Comparison of ENCODE assay signal across 17 cellular contexts in genomic region chr2:181072486-181072885, GRCh38.
DNase-seq lines count a peak whose midpoint lies in the region; TF ChIP-seq lines count a peak whose summit lies in the region.
"Had no signal": no experiment of that assay in that cellular context is flagged by ENCODE, and none has a peak within 500 bp of the region (broad histone marks: within the 10 kb centered on the region; RNA-seq: fewer than 3 reads in every experiment).

No MANE protein-coding gene starts in this region.

- H3K27ac ChIP-seq in breast epithelium: no peak overlapping the region
- no peak overlapping the region for H3K27ac ChIP-seq in fibroblast of lung (ENCODE audit: insufficient read depth, low read length)

- no peak for TF ChIP-seq POLR2A in breast epithelium (IDR thresholded peaks at IDR 0.05)

- no peak overlapping the region for H3K27ac Mint-ChIP-seq in MCF 10A (ENCODE audit: low read depth, unreplicated experiment)
- H3K27ac Mint-ChIP-seq: activated T-helper 1 cell treated with anti-CD3 and anti-CD28 coated beads, Interleukin-12 subunit alpha, Interleukin-12 subunit beta, Interleukin-2, Interleukin-4 antibody, amounts not matched to agents 30 ng/mL and 10 ng/mL and 1 ng/mL, durations not matched to agents 14 hours and 24 hours and 36 hours; progenitor cell of endocrine pancreas; T-helper 2 cell treated with Interferon-gamma antibody and Interleukin-4, amounts not matched to agents 5 μg/mL and 100 μg/mL, for 36 hours had no signal

- POLR2A ChIA-PET in MCF 10A (lab: Yijun Ruan, JAX): no interaction called here

- no peaks in the 10 kb centered on the region for H3K4me1 ChIP-seq in breast epithelium
- peaks cover 8% of the 10 kb centered on the region for H3K4me1 ChIP-seq in fibroblast of lung (ENCODE audit: control insufficient read depth, extremely low read depth, insufficient read depth, low read length)

- H3K27me3 Mint-ChIP-seq in MCF 10A (ENCODE audit: insufficient read depth, unreplicated experiment): no peaks in the 10 kb centered on the region
- H3K27me3 Mint-ChIP-seq: progenitor cell of endocrine pancreas had no signal

- DNase-seq in MCF 10A (ENCODE audit: unreplicated experiment) (peak; percentile 22), breast epithelium (ENCODE audit: low spot score in 2 of 2) (no peak), NOMO-1 treated with dmso at 0.1 percent for 144 hours (lab: John Stamatoyannopoulos, UW; ENCODE audit: unreplicated experiment) (peak; percentile 13), fibroblast of lung (ENCODE audit: low read depth in 2 of 2) (peak; percentile 24 to 43), putamen (ENCODE audit: low spot score) (no peak), NCI-H1930 (lab: John Stamatoyannopoulos, UW) (no peak), ACHN (no peak), GM10266 (ENCODE audit: extremely low spot score) (no peak)
- DNase-seq: activated CD4-positive, alpha-beta T cell treated with anti-CD3 and anti-CD28 coated beads, Interleukin-2, amount 50 U/mL, for 1 hour; kidney glomerular epithelial cell; NCI-H1436 treated with DMSO at 0.1 percent for 48 hours; NCI-H526; stimulated activated CD4-positive, alpha-beta T cell treated with anti-CD3 and anti-CD28 coated beads, Interleukin-15, amount 100 ng/mL, for 24 hours; substantia nigra had no signal

- CTCF ChIA-PET in MCF 10A (lab: Yijun Ruan, JAX): no interaction called here

- no peaks in the 10 kb centered on the region for H4K20me1 ChIP-seq in fibroblast of lung (ENCODE audit: control insufficient read depth, extremely low read depth, insufficient read depth, low read length)

- no peak overlapping the region for H3K4me3 ChIP-seq in breast epithelium
- H3K4me3 ChIP-seq in fibroblast of lung (replicated peaks in 1 of 4; ENCODE audit: control extremely low read depth in 1 of 4, insufficient read depth in 1 of 4, low read depth in 3 of 4, low read length in 4 of 4): no peak overlapping the region

- H3K36me3 ChIP-seq in breast epithelium (no peaks in the 10 kb centered on the region), fibroblast of lung (ENCODE audit: control insufficient read depth, insufficient read depth, low read length) (no peaks in the 10 kb centered on the region)

- H3K9ac ChIP-seq in fibroblast of lung (ENCODE audit: insufficient read depth, low read length): no peak overlapping the region

- no peaks in the 10 kb centered on the region for H3K9me3 ChIP-seq in breast epithelium
- no peaks in the 10 kb centered on the region for H3K9me3 ChIP-seq in fibroblast of lung (ENCODE audit: control insufficient read depth, insufficient read depth, low read depth, low read length)

- H3K4me1 Mint-ChIP-seq in MCF 10A (ENCODE audit: insufficient read depth, unreplicated experiment): peaks cover 25% of the 10 kb centered on the region

- H2AFZ ChIP-seq in fibroblast of lung (ENCODE audit: low read length): no peak overlapping the region

- BruUV-seq in MCF 10A (replicated peaks; lab: Mats Ljungman, UMichigan): no TSS peak

- no peak overlapping the region for H3K4me2 ChIP-seq in fibroblast of lung (ENCODE audit: extremely low read depth, insufficient read depth, low read length)

- in situ Hi-C loops in ACHN (cut with HindIII; ENCODE audit: low pct_ligation_motif_present, low pct_unique_long_range_greater_than_20kb, low sequenced_read_pairs): no loop called here

- no peak overlapping the region for H3K4me3 Mint-ChIP-seq in MCF 10A (ENCODE audit: unreplicated experiment)
- H3K4me3 Mint-ChIP-seq: activated T-helper 1 cell treated with anti-CD3 and anti-CD28 coated beads, Interleukin-12 subunit alpha, Interleukin-12 subunit beta, Interleukin-2, Interleukin-4 antibody, amounts not matched to agents 30 ng/mL and 10 ng/mL and 1 ng/mL, durations not matched to agents 14 hours and 24 hours and 36 hours; T-helper 2 cell treated with Interferon-gamma antibody and Interleukin-4, amounts not matched to agents 5 μg/mL and 100 μg/mL, for 36 hours had no signal

- H3K36me3 Mint-ChIP-seq in MCF 10A (ENCODE audit: insufficient read depth, unreplicated experiment): no peaks in the 10 kb centered on the region

- intact Hi-C loops in MCF 10A (cut with micrococcal nuclease) (loop anchor here (5.0 kb wide), 1 partner anchor 90 kb away; the partner anchor contains the start of gene UBE2E3), breast epithelium (cut with DNase I; ENCODE audit: low total_unique reads) (no loop called here)

- no peak for TF ChIP-seq CTCF in MCF 10A (IDR thresholded peaks at IDR 0.05; ENCODE audit: unreplicated experiment)
- no peak for TF ChIP-seq CTCF in breast epithelium (IDR thresholded peaks at IDR 0.05)
- no peak for TF ChIP-seq CTCF in fibroblast of lung (conservative IDR thresholded peaks at IDR 0.05 in 1 of 2, IDR thresholded peaks at IDR 0.05 in 1 of 2; ENCODE audit: low read depth in 1 of 2, low read length in 2 of 2)
- TF ChIP-seq CTCF in GM10266 (IDR thresholded peaks at IDR 0.05; ENCODE audit: control insufficient read depth, insufficient read depth, low read depth, missing control alignments): no peak

- H3K27me3 ChIP-seq in breast epithelium (no peaks in the 10 kb centered on the region), fibroblast of lung (ENCODE audit: control insufficient read depth, insufficient read depth, low read length) (no peaks in the 10 kb centered on the region)

- H3K79me2 ChIP-seq in fibroblast of lung (ENCODE audit: control insufficient read depth, insufficient read depth, low read length): peaks cover 15% of the 10 kb centered on the region

- H3K9me3 Mint-ChIP-seq in MCF 10A (ENCODE audit: unreplicated experiment): no peaks in the 10 kb centered on the region
- H3K9me3 Mint-ChIP-seq: activated T-helper 1 cell treated with anti-CD3 and anti-CD28 coated beads, Interleukin-12 subunit alpha, Interleukin-12 subunit beta, Interleukin-2, Interleukin-4 antibody, amounts not matched to agents 30 ng/mL and 10 ng/mL and 1 ng/mL, durations not matched to agents 14 hours and 24 hours and 36 hours; T-helper 2 cell treated with Interferon-gamma antibody and Interleukin-4, amounts not matched to agents 5 μg/mL and 100 μg/mL, for 36 hours had no signal

Comparison
In these comparisons a context has a peak if more than half of its experiments do, and no peak if none do; other contexts are left out.
1. DNase-seq: peak in MCF 10A (single experiment), NOMO-1 treated with dmso at 0.1 percent for 144 hours (single experiment) and fibroblast of lung (2 of 2); none in breast epithelium (0 of 2), putamen (single experiment), NCI-H1930 (0 of 2), ACHN (single experiment) and GM10266 (single experiment).